ENCODE assay signal across 9 cellular contexts in genomic region chr11:59559886-59560285, GRCh38. TPM values are rescaled to one million over a fixed set of nuclear protein-coding genes. Genes with fewer than 3 reads are reported as not detected.
DNase-seq lines count a peak whose midpoint lies in the region; ATAC-seq and TF ChIP-seq lines count a peak whose summit lies in the region.
"Had no signal": no experiment of that assay in that cellular context is flagged by ENCODE, and none has a peak within 500 bp of the region (broad histone marks: within the 10 kb centered on the region; RNA-seq: fewer than 3 reads in every experiment).

No MANE protein-coding gene starts in this region.

- H3K9me2 ChIP-seq in GM23248 (ENCODE audit: insufficient read depth) (no peaks in the 10 kb centered on the region), PC-3 (replicated peaks; ENCODE audit: low read length) (no peaks in the 10 kb centered on the region)

- H2AFZ ChIP-seq in GM23248 (no peak overlapping the region), PC-3 (ENCODE audit: low read length) (no peak overlapping the region), fibroblast of lung (ENCODE audit: low read length) (no peak overlapping the region)

- H3K9me3 ChIP-seq in GM23248 (ENCODE audit: low read depth), result no peaks in the 10 kb centered on the region
- H3K9me3 ChIP-seq in PC-3 (ENCODE audit: low read length), result no peaks in the 10 kb centered on the region
- H3K9me3 ChIP-seq in fibroblast of lung (ENCODE audit: control insufficient read depth, insufficient read depth, low read depth, low read length), result no peaks in the 10 kb centered on the region
- H3K9me3 ChIP-seq in skeletal muscle satellite cell (replicated peaks; ENCODE audit: low read length), result no peaks in the 10 kb centered on the region

- CTCF ChIA-PET in PC-3 (lab: Charles Lee), result no interaction called here

- no TSS peak for BruUV-seq in PC-3 (replicated peaks; lab: Mats Ljungman, UMichigan)

- H3F3A ChIP-seq in GM23248 (ENCODE audit: insufficient read depth) (peaks cover 32% of the 10 kb centered on the region), PC-3 (ENCODE audit: low read length, unreplicated experiment) (peaks cover 8% of the 10 kb centered on the region)

- H3K27ac ChIP-seq in GM23248 (no peak overlapping the region), PC-3 (ENCODE audit: low read length) (no peak overlapping the region), fibroblast of lung (ENCODE audit: insufficient read depth, low read length) (no peak overlapping the region)

- in situ Hi-C loops in GM23248 (cut with MboI), result no loop called here

- peak overlapping the region; percentile 88 for H3K4me2 ChIP-seq in GM23248 (ENCODE audit: unreplicated experiment)
- peak overlapping the region; percentile 96; the same call in 1 of the 2 replicates for H3K4me2 ChIP-seq in PC-3 (ENCODE audit: low read length)
- peak overlapping the region; percentile 33 for H3K4me2 ChIP-seq in fibroblast of lung (ENCODE audit: extremely low read depth, insufficient read depth, low read length)
- peak overlapping the region; percentile 17 for H3K4me2 ChIP-seq in skeletal muscle satellite cell (ENCODE audit: low read length)

- H3K4me3 ChIP-seq in GM23248 (peak overlapping the region; percentile 89), PC-3 (ENCODE audit: low read length) (peak overlapping the region; percentile 96), fibroblast of lung (replicated peaks in 1 of 4; ENCODE audit: control extremely low read depth in 1 of 4, insufficient read depth in 1 of 4, low read depth in 3 of 4, low read length in 4 of 4) (peak overlapping the region in 2 of 4 experiments; percentile 81 to 100), skeletal muscle satellite cell (ENCODE audit: low read length) (peak overlapping the region; percentile 86)

- POLR2A ChIA-PET in PC-3 (lab: Charles Lee; ENCODE audit: unreplicated experiment), result no interaction called here

- no peak for DNase-seq in GM23248
- DNase-seq in PC-3, result no peak
- DNase-seq in fibroblast of lung (ENCODE audit: low read depth in 2 of 2), result no peak
- DNase-seq in retina, result no peak
- no peak for DNase-seq in midbrain (lab: John Stamatoyannopoulos, UW)
- no peak for DNase-seq in NCI-H1092 (lab: John Stamatoyannopoulos, UW)

- H3K36me3 ChIP-seq in GM23248 (ENCODE audit: low read depth), result no peaks in the 10 kb centered on the region
- no peaks in the 10 kb centered on the region for H3K36me3 ChIP-seq in PC-3 (ENCODE audit: low read depth, low read length)
- no peaks in the 10 kb centered on the region for H3K36me3 ChIP-seq in fibroblast of lung (ENCODE audit: control insufficient read depth, insufficient read depth, low read length)
- H3K36me3 ChIP-seq in skeletal muscle satellite cell (ENCODE audit: insufficient read depth, low read length), result no peaks in the 10 kb centered on the region

- intact Hi-C loops in PC-3 (cut with micrococcal nuclease), result loop anchor here (1.0 to 10.0 kb wide), 3 partner anchors 9 to 415 kb away; partner anchors contain the start of genes FAM111A and STX3

- H3K79me2 ChIP-seq in GM23248 (ENCODE audit: insufficient read depth) (no peaks in the 10 kb centered on the region), PC-3 (ENCODE audit: low read length) (no peaks in the 10 kb centered on the region), fibroblast of lung (ENCODE audit: control insufficient read depth, insufficient read depth, low read length) (no peaks in the 10 kb centered on the region)

- H3K27me3 ChIP-seq in GM23248 (replicated peaks; ENCODE audit: insufficient read depth), result no peaks in the 10 kb centered on the region
- H3K27me3 ChIP-seq in PC-3 (ENCODE audit: low read length), result no peaks in the 10 kb centered on the region
- no peaks in the 10 kb centered on the region for H3K27me3 ChIP-seq in fibroblast of lung (ENCODE audit: control insufficient read depth, insufficient read depth, low read length)
- no peaks in the 10 kb centered on the region for H3K27me3 ChIP-seq in skeletal muscle satellite cell (ENCODE audit: control insufficient read depth, insufficient read depth, low read length)

- H4K20me1 ChIP-seq in GM23248 (ENCODE audit: insufficient read depth) (no peaks in the 10 kb centered on the region), PC-3 (ENCODE audit: low read length) (no peaks in the 10 kb centered on the region; the same call in 1 of the 2 replicates), fibroblast of lung (ENCODE audit: control insufficient read depth, extremely low read depth, insufficient read depth, low read length) (no peaks in the 10 kb centered on the region)

- no peak overlapping the region for H3K9ac ChIP-seq in GM23248
- H3K9ac ChIP-seq in PC-3 (ENCODE audit: low read length), result no peak overlapping the region
- no peak overlapping the region for H3K9ac ChIP-seq in fibroblast of lung (ENCODE audit: insufficient read depth, low read length)
- no peak overlapping the region for H3K9ac ChIP-seq in skeletal muscle satellite cell (ENCODE audit: low read depth, low read length)

- TF ChIP-seq CTCF in PC-3 (conservative IDR thresholded peaks at IDR 0.05; ENCODE audit: low read depth, low read length) (no peak), fibroblast of lung (conservative IDR thresholded peaks at IDR 0.05 in 1 of 2, IDR thresholded peaks at IDR 0.05 in 1 of 2; ENCODE audit: low read depth in 1 of 2, low read length in 2 of 2) (no peak)

- ATAC-seq in PC-3 (no peak; the same call in 1 of the 2 replicates), GM18873 (IDR thresholded peaks at IDR 0.05; ENCODE audit: low FRiP score, unreplicated experiment) (no peak)

- H3K4me1 ChIP-seq in GM23248 (ENCODE audit: insufficient read depth) (peaks cover 12% of the 10 kb centered on the region; the same call in 1 of the 2 replicates), PC-3 (ENCODE audit: insufficient read depth, low read length) (peaks cover 6% of the 10 kb centered on the region; the same call in 1 of the 2 replicates), fibroblast of lung (ENCODE audit: control insufficient read depth, extremely low read depth, insufficient read depth, low read length) (no peaks in the 10 kb centered on the region), skeletal muscle satellite cell (ENCODE audit: control insufficient read depth, insufficient read depth, low read length) (peaks cover 13% of the 10 kb centered on the region)

- WGBS in GM23248 (ENCODE audit: low coverage in 1 of 2, low lambda C conversion rate in 2 of 2, missing lambda C conversion rate in 2 of 2), 2 experiments, result 51 to 58% methylated on average over 8 of the region's 8 CpGs

RNA-seq across cellular contexts. Expression of gene OR4D9, which starts 48.5 kb away (rescaled TPM):
- not detected in 2 replicates for total RNA-seq in GM23248 (2014; rRNA removed; shearing (Covaris generic))
- not detected in 2 replicates for polyA plus RNA-seq in GM23248 (2016; fragmentation: Nextera tagmentation; extraction: Ambion mirVana)
- total RNA-seq in PC-3 (2014; rRNA removed), result not detected in 2 replicates
- not detected in 2 replicates for total RNA-seq in fibroblast of lung
- polyA plus RNA-seq in fibroblast of lung, result not detected in 2 replicates
- polyA plus RNA-seq in fibroblast of lung (2012), result not detected in 2 replicates
- polyA minus RNA-seq in fibroblast of lung (ENCODE audit: low replicate concordance), result not detected in 2 replicates
- not detected in 2 replicates for total RNA-seq in skeletal muscle satellite cell (2012; rRNA removed)
- total RNA-seq: left cardiac atrium had no signal

RNA-seq across cellular contexts. Expression of gene OSBP, which starts 55.7 kb away (rescaled TPM):
- total RNA-seq in GM23248 (2014; rRNA removed; shearing (Covaris generic)), result 17.2 and 26.4 TPM in 2 replicates
- 10.7 and 12.8 TPM in 2 replicates for polyA plus RNA-seq in GM23248 (2016; fragmentation: Nextera tagmentation; extraction: Ambion mirVana)
- 36.3 and 59.4 TPM in 2 replicates for total RNA-seq in PC-3 (2014; rRNA removed)
- 29.5 and 44.1 TPM in 2 replicates for total RNA-seq in fibroblast of lung
- polyA plus RNA-seq in fibroblast of lung, result 32.4 and 34.0 TPM in 2 replicates
- polyA plus RNA-seq in fibroblast of lung (2012), result 27.5 and 29.6 TPM in 2 replicates
- polyA minus RNA-seq in fibroblast of lung (ENCODE audit: low replicate concordance), result 31.3 and 38.8 TPM in 2 replicates
- total RNA-seq in skeletal muscle satellite cell (2012; rRNA removed), result 27.1 and 28.0 TPM in 2 replicates

RNA-seq across cellular contexts. Expression of gene OR4D11, which starts 56.5 kb away (rescaled TPM):
- not detected in 2 replicates for total RNA-seq in GM23248 (2014; rRNA removed; shearing (Covaris generic))
- polyA plus RNA-seq in GM23248 (2016; fragmentation: Nextera tagmentation; extraction: Ambion mirVana) (not detected in 2 replicates), fibroblast of lung (not detected in 2 replicates)
- total RNA-seq in PC-3 (2014; rRNA removed) (not detected in 2 replicates), fibroblast of lung (not detected in 2 replicates)
- not detected in 2 replicates for polyA plus RNA-seq in fibroblast of lung (2012)
- polyA minus RNA-seq in fibroblast of lung (ENCODE audit: low replicate concordance), result not detected in 2 replicates
- total RNA-seq in skeletal muscle satellite cell (2012; rRNA removed), result not detected in 2 replicates
- total RNA-seq: left cardiac atrium had no signal

Comparison
In these comparisons a context has a peak if more than half of its experiments do, and no peak if none do; other contexts are left out.
1. H3K4me2 ChIP-seq: peak in every context shown above with its lines; median percentile 96 in PC-3; 88 in GM23248; 33 in fibroblast of lung; 17 in skeletal muscle satellite cell.